ENCODE assay signal across 19 cellular contexts in the genomic region with DNA sequence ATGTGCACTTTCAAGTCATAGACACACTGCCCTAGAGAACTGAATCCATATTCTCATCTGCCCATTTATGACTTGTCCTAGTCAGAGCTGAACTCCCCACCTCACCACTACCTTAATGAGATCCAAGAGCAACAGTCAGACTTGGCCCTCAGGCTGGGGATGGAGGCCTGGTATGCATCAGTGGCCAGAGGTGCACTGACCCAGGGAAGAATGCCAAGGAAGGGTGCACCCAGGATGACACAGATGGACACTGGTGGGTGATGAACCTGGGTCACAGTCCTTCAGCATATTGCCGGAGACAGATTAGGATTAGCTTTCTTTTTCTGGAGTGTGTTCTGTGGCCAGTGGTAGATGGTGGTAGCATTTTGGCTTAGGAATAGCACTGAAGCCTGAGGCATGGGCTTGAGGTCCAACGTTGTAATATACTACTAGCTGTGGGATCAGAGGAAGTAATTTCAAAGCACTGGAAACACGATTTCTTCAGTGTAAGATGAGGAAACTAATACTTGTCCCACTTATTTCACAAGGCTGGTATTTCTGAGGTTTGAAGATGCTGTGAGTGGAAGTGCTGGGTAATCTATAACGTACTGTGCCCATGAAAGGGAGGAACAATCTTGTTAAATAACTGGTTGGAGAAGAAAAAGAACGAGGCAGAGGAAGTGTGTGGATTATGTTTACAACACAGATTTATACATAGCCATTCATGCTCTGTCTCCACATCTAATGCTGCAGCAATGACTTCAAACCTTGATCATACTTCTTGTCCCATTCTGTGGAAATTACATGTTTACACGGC.
"Had no signal": no experiment of that assay in that cellular context is flagged by ENCODE, and none has a peak within 500 bp of the region (broad histone marks: within the 10 kb centered on the region; RNA-seq: fewer than 3 reads in every experiment).

No MANE protein-coding gene starts in this region.

- ATAC-seq: activated T-helper 17 cell treated with anti-CD3 and anti-CD28 coated beads, Interleukin-2, amount 50 U/mL, for 72 hours; gastroesophageal sphincter; heart left ventricle; naive thymus-derived CD8-positive, alpha-beta T cell; WTC11 had no signal

- H3K4me1 Mint-ChIP-seq: activated T-helper 17 cell treated with anti-CD3 and anti-CD28 coated beads, Interleukin-2, amount 50 U/mL, for 72 hours had no signal

- H3K27ac Mint-ChIP-seq: activated naive CD8-positive, alpha-beta T cell; activated T-cell treated with anti-CD3 and anti-CD28 coated beads, Interleukin-2, amount 50 U/mL, for 24 hours; activated T-helper 17 cell treated with anti-CD3 and anti-CD28 coated beads, Interleukin-2, amount 50 U/mL, for 72 hours; endodermal cell; mesothelial cell of epicardium; naive thymus-derived CD8-positive, alpha-beta T cell; WTC11 had no signal

- DNase-seq: activated CD8-positive, alpha-beta memory T cell treated with anti-CD3 and anti-CD28 coated beads for 24 hours; activated CD8-positive, alpha-beta memory T cell treated with anti-CD3 and anti-CD28 coated beads, Interleukin-2, amount 50 U/mL, for 4 hours; activated naive CD4-positive, alpha-beta T cell; activated T-cell treated with anti-CD3 and anti-CD28 coated beads, Interleukin-2, amount 50 U/mL, for 24 hours; adrenal gland; cerebellar nuclear complex; endodermal cell; heart left ventricle; naive thymus-derived CD8-positive, alpha-beta T cell; ovary; stimulated activated CD4-positive, alpha-beta T cell treated with anti-CD3 and anti-CD28 coated beads, Interleukin-12 subunit alpha, Interleukin-12 subunit beta, amount 100 ng/mL, for 4 hours; stimulated activated CD4-positive, alpha-beta T cell treated with anti-CD3 and anti-CD28 coated beads, Interleukin-4, amount 100 ng/mL, for 4 hours; T-helper 9 cell; transverse colon had no signal

- H3K4me3 Mint-ChIP-seq: activated naive CD8-positive, alpha-beta T cell; activated T-cell treated with anti-CD3 and anti-CD28 coated beads, Interleukin-2, amount 50 U/mL, for 24 hours; activated T-helper 17 cell treated with anti-CD3 and anti-CD28 coated beads, Interleukin-2, amount 50 U/mL, for 72 hours; endodermal cell; mesothelial cell of epicardium; naive thymus-derived CD8-positive, alpha-beta T cell; WTC11 had no signal

- H3K36me3 Mint-ChIP-seq: activated naive CD8-positive, alpha-beta T cell; mesothelial cell of epicardium; naive thymus-derived CD8-positive, alpha-beta T cell; WTC11 had no signal

- H3K27me3 Mint-ChIP-seq: activated naive CD8-positive, alpha-beta T cell had no signal

- H3K9me3 Mint-ChIP-seq: activated T-cell treated with anti-CD3 and anti-CD28 coated beads, Interleukin-2, amount 50 U/mL, for 24 hours; activated T-helper 17 cell treated with anti-CD3 and anti-CD28 coated beads, Interleukin-2, amount 50 U/mL, for 72 hours; endodermal cell; mesothelial cell of epicardium; naive thymus-derived CD8-positive, alpha-beta T cell; WTC11 had no signal
